ENCODE assay signal across 17 cellular contexts in the genomic region with DNA sequence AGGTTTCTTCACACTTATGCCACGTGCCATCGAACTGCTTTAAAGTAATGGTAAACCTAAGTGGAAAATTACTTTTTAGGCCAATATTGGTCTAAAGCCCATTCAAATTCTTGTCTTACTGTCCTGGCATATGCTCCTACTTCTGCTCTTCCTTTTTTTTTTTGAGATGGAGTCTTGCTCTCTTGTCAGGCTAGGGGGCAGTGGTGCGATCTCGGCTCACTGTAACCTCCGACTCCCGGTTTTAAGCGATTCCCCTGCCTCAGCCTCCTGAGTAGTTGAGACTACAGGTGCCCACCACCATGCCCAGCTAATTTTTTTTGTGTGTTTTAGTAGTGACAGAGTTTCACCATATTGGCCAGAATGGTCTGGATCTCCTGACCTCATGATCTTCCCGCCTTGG.
DNase-seq lines count a peak whose midpoint lies in the region; FAIRE-seq and TF ChIP-seq lines count a peak whose summit lies in the region.
"Had no signal": no experiment of that assay in that cellular context is flagged by ENCODE, and none has a peak within 500 bp of the region (broad histone marks: within the 10 kb centered on the region; RNA-seq: fewer than 3 reads in every experiment).

No MANE protein-coding gene starts in this region.

- no peak overlapping the region for H3K18ac ChIP-seq in H9 (ENCODE audit: insufficient read length, low read depth, low read length)

- H3K23ac ChIP-seq in H9 (ENCODE audit: insufficient read length, low read depth, low read length): no peak overlapping the region

- no peak overlapping the region for H3K4ac ChIP-seq in H9 (ENCODE audit: low read depth, low read length)

- no peak overlapping the region for H3K27ac ChIP-seq in H9 (ENCODE audit: insufficient read length, low read depth, low read length)
- H3K27ac ChIP-seq in VCaP: no peak overlapping the region
- H3K27ac ChIP-seq: colonic mucosa, epithelial cell of prostate, parathyroid adenoma, thoracic aorta had no signal

- no peak overlapping the region for H3K56ac ChIP-seq in H9 (ENCODE audit: insufficient read length, low read depth, low read length)

- no CpG with 5 or more reads among the region's 8 CpGs for WGBS in H9 (ENCODE audit: extremely low coverage, insufficient read length, low lambda C conversion rate)

- H3K9me3 Mint-ChIP-seq in H9 (no peaks in the 10 kb centered on the region), nephron progenitor cell (no peaks in the 10 kb centered on the region)
- H3K9me3 Mint-ChIP-seq: activated T-helper 2 cell treated with anti-CD3 and anti-CD28 coated beads, Interferon-gamma antibody, Interleukin-2, Interleukin-4, amounts not matched to agents 10 μg/mL and 5 μg/mL and 100 μg/mL, durations not matched to agents 14 hours and 24 hours and 36 hours had no signal

- no peak overlapping the region for H2BK120ac ChIP-seq in H9 (ENCODE audit: low read depth, low read length, poor library complexity, severe bottlenecking)

- H3K4me2 ChIP-seq in H9 (ENCODE audit: insufficient read depth, insufficient read length, low read length): no peak overlapping the region

- H3K27me3 Mint-ChIP-seq in H9 (ENCODE audit: low read depth) (no peaks in the 10 kb centered on the region), nephron progenitor cell (ENCODE audit: low read depth, poor library complexity) (no peaks in the 10 kb centered on the region)

- no peaks in the 10 kb centered on the region for H3K79me2 ChIP-seq in H9 (ENCODE audit: insufficient read depth, low read length)
- H3K79me2 ChIP-seq: parathyroid adenoma had no signal

- peak; percentile 69 for DNase-seq in H9
- peak; percentile 44 for DNase-seq in NB4 (ENCODE audit: low read depth)
- peak; percentile 8 for DNase-seq in nephron progenitor cell
- DNase-seq in DMS114 treated with DMSO at 0.1 percent for 48 hours (lab: John Stamatoyannopoulos, UW; ENCODE audit: unreplicated experiment): no peak
- DNase-seq in GM20000 (ENCODE audit: low spot score): no peak
- DNase-seq in GM12892 (ENCODE audit: insufficient read length): no peak
- DNase-seq: activated CD8-positive, alpha-beta T cell treated with anti-CD3 and anti-CD28 coated beads, Interleukin-2, amount 10 ng/mL, durations not matched to agents 7 days and 5 days; amygdala; colonic mucosa; EL; NCI-H1105; T1000 had no signal

- TF ChIP-seq POLR2A in NB4 (IDR thresholded peaks at IDR 0.05; ENCODE audit: extremely low read depth, insufficient read length): no peak
- TF ChIP-seq POLR2A in GM12892 (IDR thresholded peaks at IDR 0.05; ENCODE audit: low read depth, low read length): no peak

- H3K27me3 ChIP-seq in H9 (ENCODE audit: insufficient read depth, low read length): no peaks in the 10 kb centered on the region
- H3K27me3 ChIP-seq: colonic mucosa had no signal

- no peak overlapping the region for H2BK20ac ChIP-seq in H9 (ENCODE audit: low read depth, low read length, poor library complexity, severe bottlenecking)

- H3K23me2 ChIP-seq in H9 (ENCODE audit: insufficient read length, low read depth, low read length, poor library complexity, severe bottlenecking): no peaks in the 10 kb centered on the region

- TF ChIP-seq CTCF in H9 (conservative IDR thresholded peaks at IDR 0.05): peak; percentile 66
- TF ChIP-seq CTCF in NB4 (IDR thresholded peaks at IDR 0.05; ENCODE audit: low read depth, low read length): peak; percentile 36
- peak; percentile 60 for TF ChIP-seq CTCF in VCaP (conservative IDR thresholded peaks at IDR 0.05)
- TF ChIP-seq CTCF in nephron progenitor cell (IDR thresholded peaks at IDR 0.05): peak; percentile 15
- no peak for TF ChIP-seq CTCF in GM20000 (IDR thresholded peaks at IDR 0.05; ENCODE audit: extremely low read depth, missing control alignments)

- H3K36me3 Mint-ChIP-seq in H9 (ENCODE audit: insufficient read depth in 1 of 3, low read depth in 3 of 3): no peaks in the 10 kb centered on the region
- no peaks in the 10 kb centered on the region for H3K36me3 Mint-ChIP-seq in nephron progenitor cell (ENCODE audit: low read depth)

- H3K14ac ChIP-seq in H9 (ENCODE audit: insufficient read depth, low read length): no peak overlapping the region

- H2BK12ac ChIP-seq in H9 (ENCODE audit: insufficient read length, low read depth, low read length): no peak overlapping the region

- no peak overlapping the region for H2AK5ac ChIP-seq in H9 (ENCODE audit: insufficient read length, low read length)

- H3K4me1 Mint-ChIP-seq in H9 (no peaks in the 10 kb centered on the region), nephron progenitor cell (no peaks in the 10 kb centered on the region)

- no peak overlapping the region for H3K4me3 Mint-ChIP-seq in H9
- H3K4me3 Mint-ChIP-seq in nephron progenitor cell: no peak overlapping the region
- H3K4me3 Mint-ChIP-seq: activated CD8-positive, alpha-beta T cell treated with anti-CD3 and anti-CD28 coated beads, Interleukin-2, amount 10 ng/mL, durations not matched to agents 7 days and 5 days had no signal

- H2AFZ ChIP-seq in H9 (ENCODE audit: low read length): no peak overlapping the region
- H2AFZ ChIP-seq: parathyroid adenoma had no signal

- no peak overlapping the region for H3T11ph ChIP-seq in H9 (ENCODE audit: low read length)

- H3K4me1 ChIP-seq in H9 (ENCODE audit: insufficient read depth, low read length): no peaks in the 10 kb centered on the region
- H3K4me1 ChIP-seq: colonic mucosa, parathyroid adenoma had no signal

- H4K20me1 ChIP-seq in H9 (ENCODE audit: control insufficient read depth, insufficient read depth, insufficient read length): no peaks in the 10 kb centered on the region

- H4K91ac ChIP-seq in H9 (ENCODE audit: insufficient read length, low read depth, low read length): no peak overlapping the region

- H2BK5ac ChIP-seq in H9 (ENCODE audit: insufficient read length, low read length): no peak overlapping the region

- no peak overlapping the region for H4K5ac ChIP-seq in H9 (ENCODE audit: insufficient read length, low read depth, low read length)

- H3K9ac ChIP-seq in H9 (ENCODE audit: extremely low read depth, insufficient read length, low read length): no peak overlapping the region
- H3K9ac ChIP-seq: parathyroid adenoma had no signal

- H3K79me1 ChIP-seq in H9 (ENCODE audit: insufficient read depth, low read depth, low read length, poor library complexity, severe bottlenecking): no peaks in the 10 kb centered on the region

- no peaks in the 10 kb centered on the region for H3K9me3 ChIP-seq in H9 (ENCODE audit: control insufficient read depth, low read depth, low read length)
- H3K9me3 ChIP-seq: colonic mucosa, thoracic aorta had no signal

- H3K27ac Mint-ChIP-seq in H9 (no peak overlapping the region), nephron progenitor cell (no peak overlapping the region)
- H3K27ac Mint-ChIP-seq: activated CD8-positive, alpha-beta T cell treated with anti-CD3 and anti-CD28 coated beads, Interleukin-2, amount 10 ng/mL, durations not matched to agents 7 days and 5 days; activated T-helper 2 cell treated with anti-CD3 and anti-CD28 coated beads, Interferon-gamma antibody, Interleukin-2, Interleukin-4, amounts not matched to agents 10 μg/mL and 5 μg/mL and 100 μg/mL, durations not matched to agents 14 hours and 24 hours and 36 hours had no signal

- no peak for FAIRE-seq in GM12892 (lab: Jason Lieb, UNC)

- H3K4me3 ChIP-seq in NB4 (ENCODE audit: low read depth, low read length): no peak overlapping the region
- H3K4me3 ChIP-seq: colonic mucosa, thoracic aorta had no signal

- no peak overlapping the region for H2BK15ac ChIP-seq in H9 (ENCODE audit: low read depth, low read length)

- H4K8ac ChIP-seq in H9 (replicated peaks; ENCODE audit: insufficient read length, low read depth, low read length): no peak overlapping the region

Comparison
In these comparisons a context has a peak if more than half of its experiments do, and no peak if none do; other contexts are left out.
1. DNase-seq: peak in H9 (single experiment), NB4 (single experiment) and nephron progenitor cell (single experiment); none in DMS114 treated with DMSO at 0.1 percent for 48 hours (single experiment), GM20000 (single experiment) and GM12892 (single experiment).